ENCODE assay signal across 8 cellular contexts in the genomic region with DNA sequence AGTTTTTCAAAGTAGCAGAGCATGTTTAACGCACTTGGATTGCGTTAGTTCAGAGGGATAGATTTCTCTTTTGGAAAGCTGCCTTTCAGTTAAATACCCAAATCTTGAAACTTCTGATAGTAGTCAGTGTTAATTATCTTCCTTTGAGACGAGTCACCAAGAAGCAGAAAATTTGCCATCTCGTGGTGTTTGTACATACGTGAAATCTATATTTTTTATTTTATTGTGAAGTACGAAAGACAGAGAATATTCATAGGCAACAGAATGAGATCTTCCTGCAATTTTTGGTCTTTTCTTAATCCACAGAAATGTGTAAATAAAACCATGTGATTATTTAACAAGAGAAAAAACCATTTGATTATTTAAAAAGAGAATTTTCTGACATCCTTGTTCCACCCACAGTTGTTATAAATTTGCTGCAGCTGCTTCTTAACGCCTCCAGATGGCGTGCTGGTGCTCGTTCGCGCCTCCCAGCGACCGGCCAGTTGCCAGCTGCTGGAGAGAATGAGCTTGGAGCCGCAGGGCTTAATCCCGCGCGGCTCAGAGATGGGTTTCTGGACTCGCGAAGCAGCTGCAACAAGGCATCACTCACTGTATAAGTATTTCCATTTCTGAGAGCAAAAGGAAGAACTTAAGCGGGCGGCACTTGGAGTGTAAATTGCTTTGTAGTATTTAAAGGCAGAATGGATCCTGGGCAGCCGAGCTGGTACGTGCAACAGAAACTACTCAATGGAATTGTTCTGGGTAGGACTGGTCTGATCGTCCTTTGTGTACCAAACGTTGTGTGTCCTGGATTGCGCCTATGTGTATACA. TPM values are rescaled to one million over a fixed set of nuclear protein-coding genes. Genes with fewer than 3 reads are reported as not detected.
A peak's percentile ranks its signal among the peaks of the same experiment; 100 is the strongest.
DNase-seq lines count a peak whose midpoint lies in the region; ATAC-seq and TF ChIP-seq lines count a peak whose summit lies in the region.

No MANE protein-coding gene starts in this region.

- no peak overlapping the region for H3K4ac ChIP-seq in neuronal stem cell (ENCODE audit: low read length)

- H3K79me1 ChIP-seq in neuronal stem cell (ENCODE audit: low read depth, low read length) = no peaks in the 10 kb centered on the region

- ATAC-seq in GM19455 (IDR thresholded peaks at IDR 0.05; ENCODE audit: unreplicated experiment) = peak; percentile 89
- peak; percentile 87 for ATAC-seq in HG03457 (IDR thresholded peaks at IDR 0.05; ENCODE audit: unreplicated experiment)

- peak; percentile 95 for TF ChIP-seq CTCF in fibroblast of villous mesenchyme (IDR thresholded peaks at IDR 0.05; ENCODE audit: insufficient read depth, low read depth, low read length)

- no CpG with 5 or more reads among the region's 26 CpGs for WGBS in neuronal stem cell (ENCODE audit: extremely low coverage in 2 of 2, insufficient read length in 2 of 2, insufficient replicate concordance in 1 of 2), 2 donors

- H2BK12ac ChIP-seq in neuronal stem cell (ENCODE audit: low read length) = no peak overlapping the region

- peak overlapping the region; percentile 93 for H2AFZ ChIP-seq in neuronal stem cell (ENCODE audit: low read length)

- H3K4me2 ChIP-seq in neuronal stem cell (ENCODE audit: insufficient read depth, low read length, poor library complexity, severe bottlenecking) = peak overlapping the region; percentile 33

- DNase-seq in DMS53 (lab: John Stamatoyannopoulos, UW) (peak; percentile 88), NCI-H460 (ENCODE audit: extremely low read depth, low read depth) (peak; percentile 56), fibroblast of villous mesenchyme (ENCODE audit: low read depth) (peak; percentile 64), neuronal stem cell (ENCODE audit: low spot score) (peak; percentile 67)
- peak; percentile 44 for DNase-seq in activated CD4-positive, alpha-beta memory T cell treated with anti-CD3 and anti-CD28 coated beads, Interleukin-2, amount 10 ng/mL, durations not matched to agents 7 days and 5 days
- DNase-seq in activated CD8-positive, alpha-beta memory T cell treated with anti-CD3 and anti-CD28 coated beads, Interleukin-2, amount 50 U/mL, for 48 hours = no peak

- no peak overlapping the region for H3K14ac ChIP-seq in neuronal stem cell (ENCODE audit: low read length)

- no peak overlapping the region for H2BK15ac ChIP-seq in neuronal stem cell (ENCODE audit: low read length)

- H3K23ac ChIP-seq in neuronal stem cell (ENCODE audit: low read depth, low read length, poor library complexity) = no peak overlapping the region

- no peaks in the 10 kb centered on the region for H3K36me3 Mint-ChIP-seq in activated CD4-positive, alpha-beta memory T cell treated with anti-CD3 and anti-CD28 coated beads, Interleukin-2, amount 10 ng/mL, durations not matched to agents 7 days and 5 days (ENCODE audit: low read depth)

- peaks cover 2% of the 10 kb centered on the region for H3K27me3 Mint-ChIP-seq in activated CD4-positive, alpha-beta memory T cell treated with anti-CD3 and anti-CD28 coated beads, Interleukin-2, amount 10 ng/mL, durations not matched to agents 7 days and 5 days

- H4K8ac ChIP-seq in neuronal stem cell (ENCODE audit: low read depth, low read length) = peak overlapping the region; percentile 65

- H3K36me3 ChIP-seq in neuronal stem cell (replicated peaks in 1 of 2; ENCODE audit: control insufficient read depth in 2 of 2, insufficient read depth in 2 of 2, low read length in 2 of 2) = no peaks in the 10 kb centered on the region

- peaks cover 0 to 10% (median 0%) of the 10 kb centered on the region in 3 experiments for H3K27me3 ChIP-seq in neuronal stem cell (ENCODE audit: control insufficient read depth in 3 of 3, insufficient read depth in 3 of 3, low read depth in 1 of 3, low read length in 3 of 3)

- H3K4me1 ChIP-seq in neuronal stem cell (ENCODE audit: control insufficient read depth in 2 of 2, insufficient read depth in 1 of 2, low read depth in 1 of 2, low read length in 2 of 2) = peaks cover 0 to 2% of the 10 kb centered on the region in 2 donors

- no peak overlapping the region for H3K27ac ChIP-seq in neuronal stem cell (replicated peaks; ENCODE audit: low read length)

- no peak overlapping the region for H2BK120ac ChIP-seq in neuronal stem cell (ENCODE audit: low read depth, low read length)

- no peak overlapping the region for H3K18ac ChIP-seq in neuronal stem cell (ENCODE audit: low read length)

- H3K9me3 Mint-ChIP-seq in activated CD4-positive, alpha-beta memory T cell treated with anti-CD3 and anti-CD28 coated beads, Interleukin-2, amount 10 ng/mL, durations not matched to agents 7 days and 5 days = no peaks in the 10 kb centered on the region

- peak overlapping the region; percentile 40 for H3K4me3 ChIP-seq in fibroblast of villous mesenchyme (ENCODE audit: low read depth, low read length)
- H3K4me3 ChIP-seq in neuronal stem cell (ENCODE audit: low read length in 2 of 2) = peak overlapping the region; percentile 39 to 63

- no peak overlapping the region for H3K9ac ChIP-seq in neuronal stem cell (ENCODE audit: low read depth, low read length, poor library complexity)

- POLR2A ChIA-PET in activated CD4-positive, alpha-beta memory T cell treated with anti-CD3 and anti-CD28 coated beads, Interleukin-2, amount 10 ng/mL, durations not matched to agents 7 days and 5 days (lab: Charles Lee) = no interaction called here

- CTCF ChIA-PET in activated CD4-positive, alpha-beta memory T cell treated with anti-CD3 and anti-CD28 coated beads, Interleukin-2, amount 10 ng/mL, durations not matched to agents 7 days and 5 days (lab: Charles Lee) = interaction anchor here (0.6 to 2.7 kb wide), 8 partner anchors 9 to 1084 kb away, joined by 3 to 16 read pairs (median 4); no protein-coding TSS in a partner anchor

- H4K91ac ChIP-seq in neuronal stem cell (ENCODE audit: low read depth, low read length, poor library complexity) = no peak overlapping the region

- no peaks in the 10 kb centered on the region for H3K9me3 ChIP-seq in neuronal stem cell (replicated peaks in 1 of 2; ENCODE audit: control insufficient read depth in 2 of 2, insufficient read depth in 1 of 2, low read depth in 1 of 2, low read length in 2 of 2)

- no peak overlapping the region for H2AK5ac ChIP-seq in neuronal stem cell (ENCODE audit: low read depth, low read length)

- H3K4me1 Mint-ChIP-seq in activated CD4-positive, alpha-beta memory T cell treated with anti-CD3 and anti-CD28 coated beads, Interleukin-2, amount 10 ng/mL, durations not matched to agents 7 days and 5 days = peaks cover 2% of the 10 kb centered on the region

- no peak overlapping the region for H2BK5ac ChIP-seq in neuronal stem cell (ENCODE audit: low read length)

- no peak overlapping the region for H3K4me3 Mint-ChIP-seq in activated CD4-positive, alpha-beta memory T cell treated with anti-CD3 and anti-CD28 coated beads, Interleukin-2, amount 10 ng/mL, durations not matched to agents 7 days and 5 days

- H3K27ac Mint-ChIP-seq in activated CD4-positive, alpha-beta memory T cell treated with anti-CD3 and anti-CD28 coated beads, Interleukin-2, amount 10 ng/mL, durations not matched to agents 7 days and 5 days = no peak overlapping the region

RNA-seq across cellular contexts. Expression of a gene that starts 10.5 kb away (rescaled TPM):
- total RNA-seq in NCI-H460 (2014; rRNA removed; shearing (Covaris generic)) = not detected in 2 replicates
- polyA plus RNA-seq in NCI-H460 (2014; cell fraction: nucleus; rRNA removed) = not detected in 2 replicates
- not detected for total RNA-seq in activated CD4-positive, alpha-beta memory T cell treated with anti-CD3 and anti-CD28 coated beads, Interleukin-2, amount 10 ng/mL, durations not matched to agents 7 days and 5 days
- not detected in 2 replicates for total RNA-seq in fibroblast of villous mesenchyme
- polyA plus RNA-seq in neuronal stem cell (2013, experiment 1 of 2) = 3.5 TPM
- polyA plus RNA-seq in neuronal stem cell (2013, experiment 2 of 2) = 3.8 TPM
